ENCODE assay signal across 22 cellular contexts in the genomic region with DNA sequence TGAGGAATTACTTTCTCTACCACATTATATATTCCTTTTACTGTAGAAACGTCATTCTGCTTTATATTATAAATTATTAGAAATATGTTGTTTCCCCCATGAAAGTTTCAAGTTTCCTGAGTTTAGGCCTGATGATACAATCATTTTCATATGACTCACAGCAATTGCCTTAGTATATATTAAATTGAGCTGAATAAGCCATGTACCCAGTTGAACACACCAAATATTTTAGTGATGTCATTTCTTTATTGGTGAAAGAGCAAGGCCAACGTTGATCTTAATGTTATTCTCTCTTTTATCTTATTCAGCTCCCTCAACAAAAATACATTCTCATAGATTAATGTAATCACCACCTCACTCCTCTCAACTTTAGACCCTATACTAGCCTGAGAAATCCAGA. TPM values are rescaled to one million over a fixed set of nuclear protein-coding genes. Genes with fewer than 3 reads are reported as not detected.
DNase-seq lines count a peak whose midpoint lies in the region; ATAC-seq, FAIRE-seq and TF ChIP-seq lines count a peak whose summit lies in the region.
"Had no signal": no experiment of that assay in that cellular context is flagged by ENCODE, and none has a peak within 500 bp of the region (broad histone marks: within the 10 kb centered on the region; RNA-seq: fewer than 3 reads in every experiment).

No MANE protein-coding gene starts in this region.

- FAIRE-seq in bronchial epithelial cell (lab: Jason Lieb, UNC), result no peak
- FAIRE-seq in HTR-8/SVneo (lab: Jason Lieb, UNC), result no peak

- no peak overlapping the region for H3K23ac ChIP-seq in IMR-90 (ENCODE audit: low read depth, low read length)

- no peak for DNase-seq in activated CD4-positive, alpha-beta T cell treated with anti-CD3 and anti-CD28 coated beads for 36 hours
- DNase-seq in activated CD4-positive, alpha-beta T cell treated with anti-CD3 and anti-CD28 coated beads, Interleukin-2, amount 10 ng/mL, durations not matched to agents 7 days and 5 days, result no peak
- DNase-seq in IMR-90 (peak; percentile 74), bronchial epithelial cell (ENCODE audit: low read depth) (peak; percentile 67), iris pigment epithelial cell (ENCODE audit: low read depth) (peak; percentile 74), HTR-8/SVneo (ENCODE audit: insufficient read length, low spot score) (no peak), NCI-H1092 (lab: John Stamatoyannopoulos, UW) (no peak)
- DNase-seq: 8988T; activated CD8-positive, alpha-beta memory T cell treated with anti-CD3 and anti-CD28 coated beads, Interleukin-2, amount 50 U/mL, for 48 hours; Caco-2; HFFc6; NCI-H1105 treated with DMSO at 0.1 percent for 48 hours; NCI-H2081; NCI-H446 treated with DMSO at 0.1 percent for 48 hours; nucleus accumbens; retina had no signal

- no peak overlapping the region for H2BK120ac ChIP-seq in IMR-90 (ENCODE audit: low read depth, low read length)

- H3K27me3 Mint-ChIP-seq in activated CD4-positive, alpha-beta T cell treated with anti-CD3 and anti-CD28 coated beads for 36 hours, result no peaks in the 10 kb centered on the region
- no peaks in the 10 kb centered on the region for H3K27me3 Mint-ChIP-seq in activated CD4-positive, alpha-beta T cell treated with anti-CD3 and anti-CD28 coated beads, Interleukin-2, amount 10 ng/mL, durations not matched to agents 7 days and 5 days

- H3K4me1 ChIP-seq in IMR-90 (ENCODE audit: control insufficient read depth, insufficient read depth, low read length), result peaks cover 4% of the 10 kb centered on the region

- no peaks in the 10 kb centered on the region for H3K9me3 ChIP-seq in IMR-90 (ENCODE audit: control insufficient read depth, insufficient read depth, low read length)
- H3K9me3 ChIP-seq: Caco-2 had no signal

- H3K4me1 Mint-ChIP-seq in activated CD4-positive, alpha-beta T cell treated with anti-CD3 and anti-CD28 coated beads for 36 hours, result peaks cover 43% of the 10 kb centered on the region
- peaks cover 29% of the 10 kb centered on the region for H3K4me1 Mint-ChIP-seq in activated CD4-positive, alpha-beta T cell treated with anti-CD3 and anti-CD28 coated beads, Interleukin-2, amount 10 ng/mL, durations not matched to agents 7 days and 5 days

- H3K27me3 ChIP-seq in IMR-90 (ENCODE audit: control insufficient read depth, insufficient read depth, low read length), result no peaks in the 10 kb centered on the region
- H3K27me3 ChIP-seq in bronchial epithelial cell (ENCODE audit: control insufficient read depth, insufficient read depth, low read length), result no peaks in the 10 kb centered on the region
- H3K27me3 ChIP-seq: hepatocyte had no signal

- dilution Hi-C loops in IMR-90 (cut with HindIII; ENCODE audit: low sequenced_read_pairs, unreplicated experiment), result no loop called here

- H3K4me2 ChIP-seq in IMR-90 (ENCODE audit: low read depth, low read length), result no peak overlapping the region
- H3K4me2 ChIP-seq: hepatocyte had no signal

- intact Hi-C loops in activated CD4-positive, alpha-beta T cell treated with anti-CD3 and anti-CD28 coated beads for 36 hours (cut with DNase I, micrococcal nuclease), result loop anchor here (2.0 to 10.0 kb wide), 3 partner anchors 73 to 489 kb away; a partner anchor contains a TSS
- intact Hi-C loops in IMR-90 (cut with micrococcal nuclease), result no loop called here

- H3K36me3 ChIP-seq in IMR-90 (ENCODE audit: control insufficient read depth, insufficient read depth, low read length) (no peaks in the 10 kb centered on the region), bronchial epithelial cell (ENCODE audit: control insufficient read depth, insufficient read depth, low read length) (no peaks in the 10 kb centered on the region)

- no peak overlapping the region for H2BK15ac ChIP-seq in IMR-90 (ENCODE audit: low read depth, low read length)

- peaks cover 2% of the 10 kb centered on the region for H3K36me3 Mint-ChIP-seq in activated CD4-positive, alpha-beta T cell treated with anti-CD3 and anti-CD28 coated beads for 36 hours (ENCODE audit: low read depth)
- H3K36me3 Mint-ChIP-seq in activated CD4-positive, alpha-beta T cell treated with anti-CD3 and anti-CD28 coated beads, Interleukin-2, amount 10 ng/mL, durations not matched to agents 7 days and 5 days (ENCODE audit: low read depth), result no peaks in the 10 kb centered on the region

- no CpG with 5 or more reads among the region's 2 CpGs for WGBS in IMR-90 (ENCODE audit: extremely low coverage in 2 of 2, insufficient read length in 1 of 2), 2 experiments

- no peak overlapping the region for H3K4me3 Mint-ChIP-seq in activated CD4-positive, alpha-beta T cell treated with anti-CD3 and anti-CD28 coated beads for 36 hours
- H3K4me3 Mint-ChIP-seq in activated CD4-positive, alpha-beta T cell treated with anti-CD3 and anti-CD28 coated beads, Interleukin-2, amount 10 ng/mL, durations not matched to agents 7 days and 5 days, result no peak overlapping the region
- H3K4me3 Mint-ChIP-seq: B cell, HFFc6 had no signal

- no peak overlapping the region for H2BK5ac ChIP-seq in IMR-90 (ENCODE audit: low read depth, low read length, poor library complexity, severe bottlenecking)

- H2AK9ac ChIP-seq in IMR-90 (replicated peaks; ENCODE audit: low read depth, low read length, poor library complexity), result no peak overlapping the region

- no peak overlapping the region for H2AFZ ChIP-seq in IMR-90 (replicated peaks; ENCODE audit: low read length, poor library complexity)
- H2AFZ ChIP-seq: hepatocyte had no signal

- CTCF ChIA-PET in activated CD4-positive, alpha-beta T cell treated with anti-CD3 and anti-CD28 coated beads for 36 hours (lab: Charles Lee), result interaction anchor here (1.0 to 3.3 kb wide), 3 partner anchors 12 to 102 kb away, joined by 4 to 15 read pairs (median 6); no protein-coding TSS in a partner anchor
- CTCF ChIA-PET in activated CD4-positive, alpha-beta T cell treated with anti-CD3 and anti-CD28 coated beads, Interleukin-2, amount 10 ng/mL, durations not matched to agents 7 days and 5 days (lab: Charles Lee), result interaction anchor here (1.1 to 1.7 kb wide), 2 partner anchors 34 to 123 kb away, joined by 3 to 4 read pairs; no protein-coding TSS in a partner anchor
- CTCF ChIA-PET in IMR-90 (lab: Yijun Ruan, JAX), result no interaction called here

- POLR2A ChIA-PET in activated CD4-positive, alpha-beta T cell treated with anti-CD3 and anti-CD28 coated beads for 36 hours (lab: Charles Lee), result no interaction called here
- POLR2A ChIA-PET in activated CD4-positive, alpha-beta T cell treated with anti-CD3 and anti-CD28 coated beads, Interleukin-2, amount 10 ng/mL, durations not matched to agents 7 days and 5 days (lab: Charles Lee), result no interaction called here
- POLR2A ChIA-PET in IMR-90 (lab: Charles Lee; ENCODE audit: unreplicated experiment), result no interaction called here

- H4K5ac ChIP-seq in IMR-90 (ENCODE audit: low read depth, low read length), result no peak overlapping the region

- no peak overlapping the region for H3K18ac ChIP-seq in IMR-90 (ENCODE audit: low read depth, low read length)

- peak overlapping the region; percentile 52 for H3K27ac Mint-ChIP-seq in activated CD4-positive, alpha-beta T cell treated with anti-CD3 and anti-CD28 coated beads for 36 hours
- no peak overlapping the region for H3K27ac Mint-ChIP-seq in activated CD4-positive, alpha-beta T cell treated with anti-CD3 and anti-CD28 coated beads, Interleukin-2, amount 10 ng/mL, durations not matched to agents 7 days and 5 days
- H3K27ac Mint-ChIP-seq: B cell, HFFc6 had no signal

- in situ Hi-C loops in IMR-90 (cut with MboI; ENCODE audit: low sequenced_read_pairs), result no loop called here

- H3K27ac ChIP-seq in IMR-90 (ENCODE audit: insufficient read depth, low read length), result no peak overlapping the region
- H3K27ac ChIP-seq: hepatocyte, SK-N-MC had no signal

- no peak for TF ChIP-seq POLR2A in IMR-90 (IDR thresholded peaks at IDR 0.05; ENCODE audit: low read depth, low read length)

- BruUV-seq in IMR-90 (replicated peaks; lab: Mats Ljungman, UMichigan), result no TSS peak

- no peak overlapping the region for H2AK5ac ChIP-seq in IMR-90 (ENCODE audit: low read depth, low read length)

- TF ChIP-seq CTCF in IMR-90 (conservative IDR thresholded peaks at IDR 0.05; ENCODE audit: low read depth, low read length) (no peak), bronchial epithelial cell (IDR thresholded peaks at IDR 0.05; ENCODE audit: insufficient read depth, low read length, severe bottlenecking) (no peak)

- H4K20me1 ChIP-seq in IMR-90 (ENCODE audit: insufficient read depth, low read length), result no peaks in the 10 kb centered on the region

- H3K4ac ChIP-seq in IMR-90 (ENCODE audit: low read depth, low read length), result no peak overlapping the region

- H3K4me3 ChIP-seq in IMR-90 (ENCODE audit: insufficient read depth, low read depth, low read length) (no peak overlapping the region), bronchial epithelial cell (ENCODE audit: low read depth, low read length) (no peak overlapping the region)
- H3K4me3 ChIP-seq: hepatocyte, lung, SK-N-MC had no signal

- no peak for ATAC-seq in activated CD4-positive, alpha-beta T cell treated with anti-CD3 and anti-CD28 coated beads for 36 hours
- 0 out of 2 replicates have a peak, but pooled peaks have one; percentile 36 for ATAC-seq in IMR-90 (ENCODE audit: low read depth)
- no peak for ATAC-seq in GM21360 (IDR thresholded peaks at IDR 0.05; ENCODE audit: unreplicated experiment)
- ATAC-seq: activated CD4-positive, CD25-positive, alpha-beta regulatory T cell treated with anti-CD3 and anti-CD28 coated beads, Interleukin-2, amount 50 U/mL, for 24 hours had no signal

- H4K8ac ChIP-seq in IMR-90 (ENCODE audit: low read depth in 2 of 2, low read length in 2 of 2), result no peak overlapping the region

- H2BK20ac ChIP-seq in IMR-90 (ENCODE audit: low read depth, low read length), result no peak overlapping the region

- no peaks in the 10 kb centered on the region for H3K79me1 ChIP-seq in IMR-90 (ENCODE audit: low read depth in 1 of 2, low read length in 2 of 2)

- TF ChIP-seq RAD21 in IMR-90 (IDR thresholded peaks at IDR 0.05; ENCODE audit: low read length), result no peak

- no peak overlapping the region for H3K56ac ChIP-seq in IMR-90 (ENCODE audit: extremely low read depth, insufficient read depth, low read length)

- H4K91ac ChIP-seq in IMR-90 (ENCODE audit: insufficient read depth, low read depth, low read length), result no peak overlapping the region

- H3K9ac ChIP-seq in IMR-90 (ENCODE audit: low read depth, low read length), result no peak overlapping the region

- no peak overlapping the region for H3K14ac ChIP-seq in IMR-90 (replicated peaks; ENCODE audit: low read depth, low read length)

- no peaks in the 10 kb centered on the region for H3K9me3 Mint-ChIP-seq in activated CD4-positive, alpha-beta T cell treated with anti-CD3 and anti-CD28 coated beads for 36 hours (ENCODE audit: low read depth)
- no peaks in the 10 kb centered on the region for H3K9me3 Mint-ChIP-seq in activated CD4-positive, alpha-beta T cell treated with anti-CD3 and anti-CD28 coated beads, Interleukin-2, amount 10 ng/mL, durations not matched to agents 7 days and 5 days
- H3K9me3 Mint-ChIP-seq: HFFc6 had no signal

- peaks cover 3% of the 10 kb centered on the region; the same call in 1 of the 2 replicates for H3K9me1 ChIP-seq in IMR-90 (ENCODE audit: insufficient read depth, low read length)

RNA-seq across cellular contexts. Expression of a gene that starts 30.8 kb away (rescaled TPM):
- 10 to 100 TPM; 20.2 to 22.8 TPM for total RNA-seq in activated CD4-positive, alpha-beta T cell treated with anti-CD3 and anti-CD28 coated beads for 36 hours
- under 1 TPM; 0.67 to 0.71 TPM for total RNA-seq in activated CD4-positive, alpha-beta T cell treated with anti-CD3 and anti-CD28 coated beads, Interleukin-2, amount 10 ng/mL, durations not matched to agents 7 days and 5 days
- 3.4 and 4.4 TPM in 2 replicates for total RNA-seq in IMR-90 (2012; rRNA removed)
- polyA plus RNA-seq in IMR-90 (2012; rRNA removed), result 1.4 and 1.6 TPM in 2 replicates
- 0.33 and 0.35 TPM in 2 replicates for polyA plus RNA-seq in IMR-90 (2012; cell fraction: cytosol; rRNA removed)
- 0.21 and 1.7 TPM in 2 replicates for polyA plus RNA-seq in IMR-90 (2012; cell fraction: nucleus; rRNA removed; ENCODE audit: low replicate concordance)
- 31.6 and 49.8 TPM in 2 replicates for total RNA-seq in bronchial epithelial cell
- total RNA-seq: HFFc6 had no signal

Comparison
In these comparisons a context has a peak if more than half of its experiments do, and no peak if none do; other contexts are left out.
1. DNase-seq: peak in IMR-90 (single experiment), bronchial epithelial cell (single experiment) and iris pigment epithelial cell (single experiment); none in activated CD4-positive, alpha-beta T cell treated with anti-CD3 and anti-CD28 coated beads for 36 hours (single experiment), activated CD4-positive, alpha-beta T cell treated with anti-CD3 and anti-CD28 coated beads, Interleukin-2, amount 10 ng/mL, durations not matched to agents 7 days and 5 days (single experiment), HTR-8/SVneo (single experiment) and NCI-H1092 (single experiment).